Comparison of ENCODE assay signal across 8 cellular contexts in genomic region chr3:186108106-186108940, GRCh38. TPM values are rescaled to one million over a fixed set of nuclear protein-coding genes. Genes with fewer than 3 reads are reported as not detected.
DNase-seq lines count a peak whose midpoint lies in the region; ATAC-seq and TF ChIP-seq lines count a peak whose summit lies in the region.

No MANE protein-coding gene starts in this region.

- H3K4me1 ChIP-seq in CD8-positive, alpha-beta memory T cell (ENCODE audit: insufficient read depth, low read length): peaks cover 33% of the 10 kb centered on the region

- intact Hi-C loops in left colon (cut with DNase I, micrococcal nuclease): no loop called here

- peaks cover 34 to 41% (median 39%) of the 10 kb centered on the region in 3 donors for H3K4me1 Mint-ChIP-seq in CD8-positive, alpha-beta memory T cell
- H3K4me1 Mint-ChIP-seq in chondrocyte (ENCODE audit: low read depth): peaks cover 42% of the 10 kb centered on the region

- H3K27me3 Mint-ChIP-seq in CD8-positive, alpha-beta memory T cell: peaks cover 58 to 87% of the 10 kb centered on the region in 2 donors
- peaks cover 9% of the 10 kb centered on the region for H3K27me3 Mint-ChIP-seq in chondrocyte (ENCODE audit: low read depth)

- H3K9me3 ChIP-seq in CD8-positive, alpha-beta memory T cell (ENCODE audit: low read length): no peaks in the 10 kb centered on the region

- ATAC-seq in HG02840 (IDR thresholded peaks at IDR 0.05; ENCODE audit: low FRiP score, unreplicated experiment) (peak; percentile 0), left colon (no peak), GM19467 (IDR thresholded peaks at IDR 0.05; ENCODE audit: unreplicated experiment) (no peak)

- no peaks in the 10 kb centered on the region for H3K36me3 ChIP-seq in CD8-positive, alpha-beta memory T cell (ENCODE audit: insufficient read depth, low read length)

- peak overlapping the region in 1 of 8 donors; percentile 59 for H3K27ac Mint-ChIP-seq in CD8-positive, alpha-beta memory T cell
- peak overlapping the region; percentile 96 for H3K27ac Mint-ChIP-seq in chondrocyte (ENCODE audit: unreplicated experiment)

- H3K4me3 Mint-ChIP-seq in CD8-positive, alpha-beta memory T cell: peak overlapping the region; percentile 84 to 96 (median 87)
- H3K4me3 Mint-ChIP-seq in chondrocyte (ENCODE audit: unreplicated experiment): peak overlapping the region; percentile 80

- peaks cover 0 to 1% (median 0%) of the 10 kb centered on the region in 3 donors for H3K36me3 Mint-ChIP-seq in CD8-positive, alpha-beta memory T cell
- no peaks in the 10 kb centered on the region for H3K36me3 Mint-ChIP-seq in chondrocyte (ENCODE audit: low read depth)

- no peak for TF ChIP-seq CTCF in chondrocyte (IDR thresholded peaks at IDR 0.05)

- peaks cover 67% of the 10 kb centered on the region for H3K27me3 ChIP-seq in CD8-positive, alpha-beta memory T cell (ENCODE audit: insufficient read depth, low read length, poor library complexity, severe bottlenecking)

- POLR2A ChIA-PET in CD8-positive, alpha-beta memory T cell (lab: Charles Lee): interaction anchor here (0.6 kb wide), 1 partner anchor 137 kb away, joined by 3 read pairs; no protein-coding TSS in a partner anchor

- CTCF ChIA-PET in CD8-positive, alpha-beta memory T cell (lab: Charles Lee): interaction anchor here (1.7 kb wide), 1 partner anchor 165 kb away, joined by 4 read pairs; no protein-coding TSS in a partner anchor

- H3K9me3 Mint-ChIP-seq in CD8-positive, alpha-beta memory T cell: no peaks in the 10 kb centered on the region
- no peaks in the 10 kb centered on the region for H3K9me3 Mint-ChIP-seq in chondrocyte (ENCODE audit: low read depth)

- H3K27ac ChIP-seq in CD8-positive, alpha-beta memory T cell (ENCODE audit: low read depth, low read length): no peak overlapping the region

- peak overlapping the region; percentile 80 for H3K4me3 ChIP-seq in CD8-positive, alpha-beta memory T cell (ENCODE audit: low read length)

- in situ Hi-C loops in SK-MEL-5 (cut with HindIII; ENCODE audit: low pct_unique_long_range_greater_than_20kb, low sequenced_read_pairs): no loop called here

- peak in 4 of 5 donors; percentile 4 to 49 (median 12) for DNase-seq in CD8-positive, alpha-beta memory T cell
- peak; percentile 82 for DNase-seq in SK-MEL-5 (ENCODE audit: low read depth, low spot score)
- no peak for DNase-seq in chondrocyte (ENCODE audit: low spot score)
- DNase-seq in left colon: peak; percentile 24 to 34
- DNase-seq in stimulated activated CD8-positive, alpha-beta memory T cell treated with anti-CD3 and anti-CD28 coated beads, Interleukin-4, amount 100 ng/mL, for 48 hours: peak; percentile 43
- no peak for DNase-seq in effector CD4-positive, alpha-beta T cell

RNA-seq across cellular contexts. Expression of gene ETV5, which starts 0.6 kb away (rescaled TPM):
- 1 to 10 TPM; 1.0 to 1.3 TPM for total RNA-seq in CD8-positive, alpha-beta memory T cell
- polyA plus RNA-seq in CD8-positive, alpha-beta memory T cell: not detected
- 167 and 177 TPM in 2 replicates for total RNA-seq in SK-MEL-5 (2014; rRNA removed; shearing (Covaris generic))
- 125 and 153 TPM in 2 replicates for polyA plus RNA-seq in SK-MEL-5 (2015; cell fraction: cytosol; rRNA removed)
- polyA plus RNA-seq in SK-MEL-5 (2015; cell fraction: nucleus; rRNA removed): 53.2 and 86.5 TPM in 2 replicates
- 20.9 to 23.1 TPM (median 22.9 TPM) in 3 replicates for total RNA-seq in chondrocyte
- total RNA-seq in left colon: 1 to 10 TPM; 2.2 to 4.0 TPM

Comparison
In these comparisons a context has a peak if more than half of its experiments do, and no peak if none do; other contexts are left out.
1. DNase-seq: peak in CD8-positive, alpha-beta memory T cell (4 of 5), SK-MEL-5 (single experiment), left colon (2 of 2) and stimulated activated CD8-positive, alpha-beta memory T cell treated with anti-CD3 and anti-CD28 coated beads, Interleukin-4, amount 100 ng/mL, for 48 hours (single experiment); none in chondrocyte (single experiment) and effector CD4-positive, alpha-beta T cell (single experiment).